In the genomic region with DNA sequence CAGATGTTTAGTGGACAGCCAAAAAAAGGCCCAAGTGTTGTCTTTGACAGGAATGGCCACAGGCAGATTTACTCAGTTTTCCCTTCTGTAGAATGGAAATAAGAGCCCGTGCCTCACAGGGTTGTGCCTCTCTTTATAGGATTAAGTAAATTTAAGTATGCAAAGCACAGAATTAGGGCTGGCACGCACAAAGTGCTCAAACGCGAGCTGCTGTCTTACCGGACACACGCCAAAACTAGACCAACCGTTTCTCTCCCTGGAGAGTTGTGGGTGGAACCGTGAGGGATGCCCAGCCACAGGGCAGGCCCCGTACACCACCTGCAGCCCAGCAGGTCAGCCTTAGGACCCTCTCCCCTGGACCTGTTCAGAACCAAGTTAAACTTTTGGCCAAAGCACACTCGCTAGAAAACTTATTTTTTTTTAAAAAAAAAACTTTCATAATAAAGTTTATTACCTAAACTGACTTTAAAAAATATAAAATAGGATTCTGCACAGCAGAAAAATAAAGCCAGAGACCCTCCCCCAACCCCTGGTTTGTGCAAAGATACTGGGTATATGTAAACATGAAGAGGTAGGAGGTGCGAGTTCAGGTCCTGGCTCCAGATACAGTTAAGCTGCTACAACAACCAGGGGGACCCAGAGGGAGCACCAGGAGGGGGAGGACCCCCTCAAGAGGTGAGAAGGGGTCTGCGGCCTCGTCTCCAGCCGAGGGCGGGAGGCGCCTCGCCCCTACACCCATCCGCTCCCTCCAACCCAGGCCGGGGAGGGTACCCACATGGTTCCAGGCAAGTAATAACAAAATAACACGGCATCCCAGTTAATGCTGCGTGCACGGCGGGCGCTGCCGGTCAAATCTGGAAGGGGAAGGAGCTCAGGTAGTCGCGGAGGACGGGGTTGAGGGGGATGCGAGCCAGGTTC, we compare ENCODE assay signal across 8 cellular contexts. TPM values are rescaled to one million over a fixed set of nuclear protein-coding genes. Genes with fewer than 3 reads are reported as not detected.
DNase-seq lines count a peak whose midpoint lies in the region; ATAC-seq and TF ChIP-seq lines count a peak whose summit lies in the region.
"Had no signal": no experiment of that assay in that cellular context is flagged by ENCODE, and none has a peak within 500 bp of the region (broad histone marks: within the 10 kb centered on the region; RNA-seq: fewer than 3 reads in every experiment).

No MANE protein-coding gene starts in this region.

- H3K14ac ChIP-seq in IMR-90 (replicated peaks; ENCODE audit: low read depth, low read length): peak overlapping the region; percentile 84

- H4K5ac ChIP-seq in IMR-90 (ENCODE audit: low read depth, low read length): peak overlapping the region; percentile 14; the same call in 1 of the 2 replicates

- H3K79me1 ChIP-seq in IMR-90 (ENCODE audit: low read depth in 1 of 2, low read length in 2 of 2): peaks cover 14 to 40% of the 10 kb centered on the region in 2 experiments; a peak in 3 of 4 replicates

- H3K27ac ChIP-seq in IMR-90 (ENCODE audit: insufficient read depth, low read length) (peak overlapping the region; percentile 81), stomach smooth muscle (ENCODE audit: low read length) (peak overlapping the region; percentile 24)

- peak overlapping the region; percentile 59 for H3K18ac ChIP-seq in IMR-90 (ENCODE audit: low read depth, low read length)

- H3K56ac ChIP-seq in IMR-90 (ENCODE audit: extremely low read depth, insufficient read depth, low read length): 0 out of 2 replicates have a peak overlapping the region, but pooled peaks have one; percentile 0

- TF ChIP-seq RAD21 in IMR-90 (IDR thresholded peaks at IDR 0.05; ENCODE audit: low read length): no peak

- peak overlapping the region; percentile 84 for H2AK5ac ChIP-seq in IMR-90 (ENCODE audit: low read depth, low read length)

- H3K9me1 ChIP-seq in IMR-90 (ENCODE audit: insufficient read depth, low read length): peaks cover 9% of the 10 kb centered on the region; the same call in 1 of the 2 replicates

- peak overlapping the region; percentile 99 for H3K4me3 Mint-ChIP-seq in activated T-helper 2 cell treated with anti-CD3 and anti-CD28 coated beads, Interferon-gamma antibody, Interleukin-2, Interleukin-4, amounts not matched to agents 10 μg/mL and 5 μg/mL and 100 μg/mL, durations not matched to agents 14 hours and 24 hours and 36 hours (ENCODE audit: low read depth)
- peak overlapping the region; percentile 70 to 86 (median 84) for H3K4me3 Mint-ChIP-seq in immature natural killer cell

- H3K9ac ChIP-seq in IMR-90 (ENCODE audit: low read depth, low read length) (peak overlapping the region; percentile 91), stomach smooth muscle (ENCODE audit: low read length in 2 of 2) (peak overlapping the region; percentile 29 to 53)

- CTCF ChIA-PET in IMR-90 (lab: Yijun Ruan, JAX): interaction anchor here (1.1 to 2.6 kb wide), 10 partner anchors 77 to 303 kb away, joined by 3 to 14 read pairs (median 4); no protein-coding TSS in a partner anchor

- H3K36me3 Mint-ChIP-seq in activated T-helper 2 cell treated with anti-CD3 and anti-CD28 coated beads, Interferon-gamma antibody, Interleukin-2, Interleukin-4, amounts not matched to agents 10 μg/mL and 5 μg/mL and 100 μg/mL, durations not matched to agents 14 hours and 24 hours and 36 hours (ENCODE audit: low read depth): peaks cover 58% of the 10 kb centered on the region
- H3K36me3 Mint-ChIP-seq in immature natural killer cell: peaks cover 0 to 5% (median 3%) of the 10 kb centered on the region in 3 donors

- peak overlapping the region; percentile 82 for H3K4me2 ChIP-seq in IMR-90 (ENCODE audit: low read depth, low read length)

- no peaks in the 10 kb centered on the region for H3K27me3 ChIP-seq in IMR-90 (ENCODE audit: control insufficient read depth, insufficient read depth, low read length)
- no peaks in the 10 kb centered on the region for H3K27me3 ChIP-seq in stomach smooth muscle (ENCODE audit: control insufficient read depth in 1 of 2, insufficient read depth in 2 of 2, low read length in 2 of 2)

- TSS peak; percentile 39 for BruUV-seq in IMR-90 (replicated peaks; lab: Mats Ljungman, UMichigan)

- no peak for TF ChIP-seq CTCF in IMR-90 (conservative IDR thresholded peaks at IDR 0.05; ENCODE audit: low read depth, low read length)

- H3K9me3 Mint-ChIP-seq in activated T-helper 2 cell treated with anti-CD3 and anti-CD28 coated beads, Interferon-gamma antibody, Interleukin-2, Interleukin-4, amounts not matched to agents 10 μg/mL and 5 μg/mL and 100 μg/mL, durations not matched to agents 14 hours and 24 hours and 36 hours: no peaks in the 10 kb centered on the region
- no peaks in the 10 kb centered on the region for H3K9me3 Mint-ChIP-seq in immature natural killer cell

- intact Hi-C loops in IMR-90 (cut with micrococcal nuclease): loop anchor here (2.0 to 10.0 kb wide), 4 partner anchors 119 to 222 kb away; no protein-coding TSS in a partner anchor
- intact Hi-C loops in activated T-helper 2 cell treated with anti-CD3 and anti-CD28 coated beads, Interferon-gamma antibody, Interleukin-2, Interleukin-4, amounts not matched to agents 10 μg/mL and 5 μg/mL and 100 μg/mL, durations not matched to agents 14 hours and 24 hours and 36 hours (cut with micrococcal nuclease): loop anchor here (1.0 to 10.0 kb wide), 6 partner anchors 77 to 541 kb away; partner anchors contain the start of genes CIITA and ZC3H7A

- H3K4me1 Mint-ChIP-seq in activated T-helper 2 cell treated with anti-CD3 and anti-CD28 coated beads, Interferon-gamma antibody, Interleukin-2, Interleukin-4, amounts not matched to agents 10 μg/mL and 5 μg/mL and 100 μg/mL, durations not matched to agents 14 hours and 24 hours and 36 hours (ENCODE audit: low read depth): peaks cover 40% of the 10 kb centered on the region
- H3K4me1 Mint-ChIP-seq in immature natural killer cell: peaks cover 57 to 58% of the 10 kb centered on the region in 2 donors

- dilution Hi-C loops in IMR-90 (cut with HindIII; ENCODE audit: low sequenced_read_pairs, unreplicated experiment): no loop called here

- H3K36me3 ChIP-seq in IMR-90 (ENCODE audit: control insufficient read depth, insufficient read depth, low read length) (peaks cover 31% of the 10 kb centered on the region), stomach smooth muscle (ENCODE audit: control insufficient read depth in 2 of 2, insufficient read depth in 2 of 2, low read length in 2 of 2) (peaks cover 0 to 6% of the 10 kb centered on the region in 2 donors)

- peak overlapping the region; percentile 50 for H3K23ac ChIP-seq in IMR-90 (ENCODE audit: low read depth, low read length)

- no peak for ATAC-seq in IMR-90 (ENCODE audit: low read depth)

- H2BK20ac ChIP-seq in IMR-90 (ENCODE audit: low read depth, low read length): no peak overlapping the region

- peaks cover 21% of the 10 kb centered on the region for H3K4me1 ChIP-seq in IMR-90 (ENCODE audit: control insufficient read depth, insufficient read depth, low read length)
- H3K4me1 ChIP-seq in stomach smooth muscle (ENCODE audit: control insufficient read depth, insufficient read depth, low read length): peaks cover 41% of the 10 kb centered on the region

- peak overlapping the region; percentile 14 for H2BK5ac ChIP-seq in IMR-90 (ENCODE audit: low read depth, low read length, poor library complexity, severe bottlenecking)

- H3K27me3 Mint-ChIP-seq in activated T-helper 2 cell treated with anti-CD3 and anti-CD28 coated beads, Interferon-gamma antibody, Interleukin-2, Interleukin-4, amounts not matched to agents 10 μg/mL and 5 μg/mL and 100 μg/mL, durations not matched to agents 14 hours and 24 hours and 36 hours (ENCODE audit: low read depth): no peaks in the 10 kb centered on the region
- peaks cover 10 to 23% (median 18%) of the 10 kb centered on the region in 3 donors for H3K27me3 Mint-ChIP-seq in immature natural killer cell (ENCODE audit: low read depth in 3 of 3)

- H2AFZ ChIP-seq in IMR-90 (replicated peaks; ENCODE audit: low read length, poor library complexity): peak overlapping the region; percentile 58

- no peaks in the 10 kb centered on the region for H3K9me3 ChIP-seq in IMR-90 (ENCODE audit: control insufficient read depth, insufficient read depth, low read length)
- no peaks in the 10 kb centered on the region for H3K9me3 ChIP-seq in stomach smooth muscle (ENCODE audit: control insufficient read depth in 2 of 2, low read length in 2 of 2)

- peak overlapping the region; percentile 91 for H3K27ac Mint-ChIP-seq in activated T-helper 2 cell treated with anti-CD3 and anti-CD28 coated beads, Interferon-gamma antibody, Interleukin-2, Interleukin-4, amounts not matched to agents 10 μg/mL and 5 μg/mL and 100 μg/mL, durations not matched to agents 14 hours and 24 hours and 36 hours
- H3K27ac Mint-ChIP-seq in immature natural killer cell: peak overlapping the region; percentile 80 to 92 (median 88)

- H2BK15ac ChIP-seq in IMR-90 (ENCODE audit: low read depth, low read length): 0 out of 3 replicates have a peak overlapping the region, but pooled peaks have one; percentile 51

- POLR2A ChIA-PET in IMR-90 (lab: Charles Lee; ENCODE audit: unreplicated experiment): interaction anchor here (0.5 to 1.4 kb wide), 3 partner anchors 164 to 282 kb away, joined by 3 to 5 read pairs (median 4); no protein-coding TSS in a partner anchor

- DNase-seq in IMR-90 (peak; percentile 16), immature natural killer cell (no peak), KG1 (lab: John Stamatoyannopoulos, UW) (no peak), Kasumi-1 (lab: John Stamatoyannopoulos, UW) (no peak), GM03348 (ENCODE audit: low spot score) (no peak)
- no peak for DNase-seq in activated T-helper 2 cell treated with anti-CD3 and anti-CD28 coated beads, Interferon-gamma antibody, Interleukin-2, Interleukin-4, amounts not matched to agents 10 μg/mL and 5 μg/mL and 100 μg/mL, durations not matched to agents 14 hours and 24 hours and 36 hours (ENCODE audit: low spot score)

- H2AK9ac ChIP-seq in IMR-90 (replicated peaks; ENCODE audit: low read depth, low read length, poor library complexity): peak overlapping the region; percentile 75

- peak overlapping the region; percentile 67 for H4K91ac ChIP-seq in IMR-90 (ENCODE audit: insufficient read depth, low read depth, low read length)

- peak overlapping the region; percentile 87 for H3K4me3 ChIP-seq in IMR-90 (ENCODE audit: insufficient read depth, low read depth, low read length)
- H3K4me3 ChIP-seq in stomach smooth muscle (ENCODE audit: low read length in 2 of 2): peak overlapping the region; percentile 50 to 85

- peak overlapping the region; percentile 60 for H2BK120ac ChIP-seq in IMR-90 (ENCODE audit: low read depth, low read length)

- peak overlapping the region; percentile 71 for H3K4ac ChIP-seq in IMR-90 (ENCODE audit: low read depth, low read length)

- in situ Hi-C loops in IMR-90 (cut with MboI; ENCODE audit: low sequenced_read_pairs): loop anchor here (5.0 kb wide), 2 partner anchors 152 to 287 kb away; no protein-coding TSS in a partner anchor

- H4K20me1 ChIP-seq in IMR-90 (ENCODE audit: insufficient read depth, low read length): peaks cover 52% of the 10 kb centered on the region

- 0% methylated on average over 4 of the region's 29 CpGs; no CpG with 5 or more reads in 1 of the 2 experiments for WGBS in IMR-90 (ENCODE audit: extremely low coverage in 2 of 2, insufficient read length in 1 of 2), 2 experiments

- TF ChIP-seq POLR2A in IMR-90 (IDR thresholded peaks at IDR 0.05; ENCODE audit: low read depth, low read length): no peak

- H4K8ac ChIP-seq in IMR-90 (ENCODE audit: low read depth in 2 of 2, low read length in 2 of 2): peak overlapping the region; percentile 53 to 71

RNA-seq across cellular contexts. Expression of gene SOCS1, which starts 1.8 kb away (rescaled TPM):
- 2.0 and 2.2 TPM in 2 replicates for total RNA-seq in IMR-90 (2012; rRNA removed)
- 19.9 and 22.0 TPM in 2 replicates for polyA plus RNA-seq in IMR-90 (2012; rRNA removed)
- 42.9 and 94.9 TPM in 2 replicates for polyA plus RNA-seq in IMR-90 (2012; cell fraction: cytosol; rRNA removed)
- polyA plus RNA-seq in IMR-90 (2012; cell fraction: nucleus; rRNA removed; ENCODE audit: low replicate concordance): 109 and 179 TPM in 2 replicates
- 217 and 219 TPM in 2 replicates for total RNA-seq in activated T-helper 2 cell treated with anti-CD3 and anti-CD28 coated beads, Interferon-gamma antibody, Interleukin-2, Interleukin-4, amounts not matched to agents 10 μg/mL and 5 μg/mL and 100 μg/mL, durations not matched to agents 14 hours and 24 hours and 36 hours
- polyA plus RNA-seq in immature natural killer cell: 10 to 100 TPM; 14.0 to 24.4 (median 14.5) TPM

RNA-seq across cellular contexts. Expression of gene TNP2, which starts 14.9 kb away (rescaled TPM):
- not detected in 2 replicates for total RNA-seq in IMR-90 (2012; rRNA removed)
- polyA plus RNA-seq in IMR-90 (2012; rRNA removed) (not detected in 2 replicates), immature natural killer cell (not detected)
- polyA plus RNA-seq in IMR-90 (2012; cell fraction: cytosol; rRNA removed): not detected in 2 replicates
- polyA plus RNA-seq in IMR-90 (2012; cell fraction: nucleus; rRNA removed; ENCODE audit: low replicate concordance): not detected in 2 replicates
- not detected in 2 replicates for total RNA-seq in activated T-helper 2 cell treated with anti-CD3 and anti-CD28 coated beads, Interferon-gamma antibody, Interleukin-2, Interleukin-4, amounts not matched to agents 10 μg/mL and 5 μg/mL and 100 μg/mL, durations not matched to agents 14 hours and 24 hours and 36 hours
- polyA plus RNA-seq: adipose tissue had no signal

RNA-seq across cellular contexts. Expression of gene PRM3, which starts 19.2 kb away (rescaled TPM):
- total RNA-seq in IMR-90 (2012; rRNA removed): not detected in 2 replicates
- polyA plus RNA-seq in IMR-90 (2012; rRNA removed) (not detected in 2 replicates), immature natural killer cell (not detected)
- not detected in 2 replicates for polyA plus RNA-seq in IMR-90 (2012; cell fraction: cytosol; rRNA removed)
- not detected in 2 replicates for polyA plus RNA-seq in IMR-90 (2012; cell fraction: nucleus; rRNA removed; ENCODE audit: low replicate concordance)
- not detected in 2 replicates for total RNA-seq in activated T-helper 2 cell treated with anti-CD3 and anti-CD28 coated beads, Interferon-gamma antibody, Interleukin-2, Interleukin-4, amounts not matched to agents 10 μg/mL and 5 μg/mL and 100 μg/mL, durations not matched to agents 14 hours and 24 hours and 36 hours
- polyA plus RNA-seq: adipose tissue had no signal

RNA-seq across cellular contexts. Expression of gene PRM2, which starts 22.0 kb away (rescaled TPM):
- not detected in 2 replicates for total RNA-seq in IMR-90 (2012; rRNA removed)
- polyA plus RNA-seq in IMR-90 (2012; rRNA removed) (not detected in 2 replicates), immature natural killer cell (not detected)
- polyA plus RNA-seq in IMR-90 (2012; cell fraction: cytosol; rRNA removed): not detected in 2 replicates
- polyA plus RNA-seq in IMR-90 (2012; cell fraction: nucleus; rRNA removed; ENCODE audit: low replicate concordance): not detected in 2 replicates
- not detected in 2 replicates for total RNA-seq in activated T-helper 2 cell treated with anti-CD3 and anti-CD28 coated beads, Interferon-gamma antibody, Interleukin-2, Interleukin-4, amounts not matched to agents 10 μg/mL and 5 μg/mL and 100 μg/mL, durations not matched to agents 14 hours and 24 hours and 36 hours
- polyA plus RNA-seq: adipose tissue had no signal

RNA-seq across cellular contexts. Expression of gene PRM1, which starts 26.9 kb away (rescaled TPM):
- not detected in 2 replicates for total RNA-seq in IMR-90 (2012; rRNA removed)
- polyA plus RNA-seq in IMR-90 (2012; rRNA removed) (not detected in 2 replicates), immature natural killer cell (not detected)
- not detected in 2 replicates for polyA plus RNA-seq in IMR-90 (2012; cell fraction: cytosol; rRNA removed)
- not detected in 2 replicates for polyA plus RNA-seq in IMR-90 (2012; cell fraction: nucleus; rRNA removed; ENCODE audit: low replicate concordance)
- total RNA-seq in activated T-helper 2 cell treated with anti-CD3 and anti-CD28 coated beads, Interferon-gamma antibody, Interleukin-2, Interleukin-4, amounts not matched to agents 10 μg/mL and 5 μg/mL and 100 μg/mL, durations not matched to agents 14 hours and 24 hours and 36 hours: not detected in 2 replicates
- polyA plus RNA-seq: adipose tissue had no signal

Comparison
In these comparisons a context has a peak if more than half of its experiments do, and no peak if none do; other contexts are left out.
1. RNA of gene SOCS1, which starts 1.8 kb away (total RNA-seq): 217 to 219 TPM in activated T-helper 2 cell treated with anti-CD3 and anti-CD28 coated beads, Interferon-gamma antibody, Interleukin-2, Interleukin-4, amounts not matched to agents 10 μg/mL and 5 μg/mL and 100 μg/mL, durations not matched to agents 14 hours and 24 hours and 36 hours; 2.0 to 2.2 TPM in IMR-90; every median in the first group is over 10 times any median in the second.